Comparison of ENCODE assay signal across 9 cellular contexts in genomic region chr7:16078076-16078952, GRCh38.
A peak's percentile ranks its signal among the peaks of the same experiment; 100 is the strongest.
DNase-seq lines count a peak whose midpoint lies in the region; ATAC-seq, FAIRE-seq and TF ChIP-seq lines count a peak whose summit lies in the region.
"Had no signal": no experiment of that assay in that cellular context is flagged by ENCODE, and none has a peak within 500 bp of the region (broad histone marks: within the 10 kb centered on the region; RNA-seq: fewer than 3 reads in every experiment).

No MANE protein-coding gene starts in this region.

- H3T11ph ChIP-seq in H9 (ENCODE audit: low read length), result no peak overlapping the region

- no peaks in the 10 kb centered on the region for H3K79me1 ChIP-seq in H9 (ENCODE audit: insufficient read depth, low read depth, low read length, poor library complexity, severe bottlenecking)

- H3K36me3 Mint-ChIP-seq in activated naive CD8-positive, alpha-beta T cell treated with anti-CD3 and anti-CD28 coated beads, Interleukin-2, amount 50 U/mL, for 24 hours (ENCODE audit: low read depth), result no peaks in the 10 kb centered on the region
- no peaks in the 10 kb centered on the region for H3K36me3 Mint-ChIP-seq in activated naive CD8-positive, alpha-beta T cell treated with anti-CD3 and anti-CD28 coated beads for 36 hours
- H3K36me3 Mint-ChIP-seq in H9 (ENCODE audit: insufficient read depth in 1 of 3, low read depth in 3 of 3), result 0 out of 7 replicates have a peak, but pooled peaks cover 0 to 3% (median 0%) of the 10 kb centered on the region in 3 experiments

- no peaks in the 10 kb centered on the region for H3F3A ChIP-seq in Loucy (ENCODE audit: low read depth)

- H3K4me1 ChIP-seq in H9 (ENCODE audit: insufficient read depth, low read length) (no peaks in the 10 kb centered on the region; the same call in 1 of the 2 replicates), Loucy (ENCODE audit: insufficient read depth, low read length, poor library complexity, severe bottlenecking) (peaks cover 21% of the 10 kb centered on the region)

- H2BK120ac ChIP-seq in H9 (ENCODE audit: low read depth, low read length, poor library complexity, severe bottlenecking), result no peak overlapping the region

- peaks cover 2% of the 10 kb centered on the region for H3K4me1 Mint-ChIP-seq in activated naive CD8-positive, alpha-beta T cell treated with anti-CD3 and anti-CD28 coated beads, Interleukin-2, amount 50 U/mL, for 24 hours
- H3K4me1 Mint-ChIP-seq in activated naive CD8-positive, alpha-beta T cell treated with anti-CD3 and anti-CD28 coated beads for 36 hours, result no peaks in the 10 kb centered on the region
- peaks cover 0 to 6% of the 10 kb centered on the region in 2 experiments; a peak in 3 of 4 replicates for H3K4me1 Mint-ChIP-seq in H9

- no peak overlapping the region for H4K91ac ChIP-seq in H9 (ENCODE audit: insufficient read length, low read depth, low read length)

- peak; percentile 8 for DNase-seq in activated naive CD8-positive, alpha-beta T cell treated with anti-CD3 and anti-CD28 coated beads, Interleukin-2, amount 50 U/mL, for 24 hours
- DNase-seq in activated naive CD8-positive, alpha-beta T cell treated with anti-CD3 and anti-CD28 coated beads for 36 hours, result no peak
- DNase-seq in H9 (no peak), RCC 7860 (ENCODE audit: low spot score) (peak; percentile 52), myocyte (ENCODE audit: low read depth) (peak; percentile 83)

- H3K9me3 Mint-ChIP-seq in activated naive CD8-positive, alpha-beta T cell treated with anti-CD3 and anti-CD28 coated beads, Interleukin-2, amount 50 U/mL, for 24 hours, result no peaks in the 10 kb centered on the region
- no peaks in the 10 kb centered on the region for H3K9me3 Mint-ChIP-seq in activated naive CD8-positive, alpha-beta T cell treated with anti-CD3 and anti-CD28 coated beads for 36 hours
- H3K9me3 Mint-ChIP-seq in H9, result peaks cover 0 to 3% of the 10 kb centered on the region in 2 experiments; a peak in 1 of 5 replicates

- no peak overlapping the region for H2AFZ ChIP-seq in H9 (ENCODE audit: low read length)
- peak overlapping the region; percentile 40; the same call in 1 of the 2 replicates for H2AFZ ChIP-seq in Loucy (ENCODE audit: low read length)

- TF ChIP-seq CTCF in H9 (conservative IDR thresholded peaks at IDR 0.05) (peak; percentile 81), Loucy (conservative IDR thresholded peaks at IDR 0.05; ENCODE audit: low read length) (peak; percentile 93)

- no peaks in the 10 kb centered on the region for H3K79me2 ChIP-seq in H9 (ENCODE audit: insufficient read depth, low read length)
- no peaks in the 10 kb centered on the region for H3K79me2 ChIP-seq in Loucy (ENCODE audit: insufficient read depth, low read length)

- no peak overlapping the region for H3K18ac ChIP-seq in H9 (ENCODE audit: insufficient read length, low read depth, low read length)

- FAIRE-seq in RCC 7860 (lab: Jason Lieb, UNC) (peak; percentile 78), endometrium (lab: Jason Lieb, UNC) (peak; percentile 98)

- no peaks in the 10 kb centered on the region for H3K27me3 ChIP-seq in H9 (ENCODE audit: insufficient read depth, low read length)
- no peaks in the 10 kb centered on the region for H3K27me3 ChIP-seq in Loucy (ENCODE audit: insufficient read depth, low read length, poor library complexity, severe bottlenecking)

- H3K14ac ChIP-seq in H9 (ENCODE audit: insufficient read depth, low read length), result no peak overlapping the region

- H2BK5ac ChIP-seq in H9 (ENCODE audit: insufficient read length, low read length), result no peak overlapping the region

- no peaks in the 10 kb centered on the region for H3K9me2 ChIP-seq in Loucy (replicated peaks; ENCODE audit: low read depth, low read length)

- no peaks in the 10 kb centered on the region for H4K20me1 ChIP-seq in H9 (ENCODE audit: control insufficient read depth, insufficient read depth, insufficient read length)
- no peaks in the 10 kb centered on the region for H4K20me1 ChIP-seq in Loucy (ENCODE audit: insufficient read depth, low read length, poor library complexity, severe bottlenecking)

- no peak overlapping the region for H2BK20ac ChIP-seq in H9 (ENCODE audit: low read depth, low read length, poor library complexity, severe bottlenecking)

- H3K36me3 ChIP-seq in Loucy (ENCODE audit: insufficient read depth, low read length), result no peaks in the 10 kb centered on the region

- no peak overlapping the region for H2BK12ac ChIP-seq in H9 (ENCODE audit: insufficient read length, low read depth, low read length)

- no peak for ATAC-seq in activated naive CD8-positive, alpha-beta T cell treated with anti-CD3 and anti-CD28 coated beads, Interleukin-2, amount 50 U/mL, for 24 hours
- ATAC-seq in HG03025 (IDR thresholded peaks at IDR 0.05; ENCODE audit: low FRiP score, unreplicated experiment), result no peak

- no peak overlapping the region for H3K27ac Mint-ChIP-seq in activated naive CD8-positive, alpha-beta T cell treated with anti-CD3 and anti-CD28 coated beads, Interleukin-2, amount 50 U/mL, for 24 hours
- H3K27ac Mint-ChIP-seq in activated naive CD8-positive, alpha-beta T cell treated with anti-CD3 and anti-CD28 coated beads for 36 hours, result no peak overlapping the region
- H3K27ac Mint-ChIP-seq in H9, result no peak overlapping the region

- WGBS in H9 (ENCODE audit: extremely low coverage, insufficient read length, low lambda C conversion rate), result no CpG with 5 or more reads among the region's 3 CpGs

- H3K4ac ChIP-seq in H9 (ENCODE audit: low read depth, low read length), result no peak overlapping the region

- H3K23ac ChIP-seq in H9 (ENCODE audit: insufficient read length, low read depth, low read length), result no peak overlapping the region

- no peak overlapping the region for H4K8ac ChIP-seq in H9 (replicated peaks; ENCODE audit: insufficient read length, low read depth, low read length)

- no peak overlapping the region for H2BK15ac ChIP-seq in H9 (ENCODE audit: low read depth, low read length)

- no peak overlapping the region for H3K27ac ChIP-seq in H9 (ENCODE audit: insufficient read length, low read depth, low read length)
- H3K27ac ChIP-seq: epithelial cell of prostate had no signal

- no peak overlapping the region for H3K9ac ChIP-seq in H9 (ENCODE audit: extremely low read depth, insufficient read length, low read length)
- no peak overlapping the region for H3K9ac ChIP-seq in Loucy (ENCODE audit: low read depth, low read length, poor library complexity, severe bottlenecking)

- no peak overlapping the region for H3K56ac ChIP-seq in H9 (ENCODE audit: insufficient read length, low read depth, low read length)

- H2AK5ac ChIP-seq in H9 (ENCODE audit: insufficient read length, low read length), result no peak overlapping the region

- H3K9me3 ChIP-seq in H9 (ENCODE audit: control insufficient read depth, low read depth, low read length) (no peaks in the 10 kb centered on the region), Loucy (ENCODE audit: insufficient read depth, low read depth, low read length) (no peaks in the 10 kb centered on the region)

- H3K23me2 ChIP-seq in H9 (ENCODE audit: insufficient read length, low read depth, low read length, poor library complexity, severe bottlenecking), result no peaks in the 10 kb centered on the region

- no peak overlapping the region for H4K5ac ChIP-seq in H9 (ENCODE audit: insufficient read length, low read depth, low read length)

- no peak overlapping the region for H3K4me2 ChIP-seq in H9 (ENCODE audit: insufficient read depth, insufficient read length, low read length)
- H3K4me2 ChIP-seq in Loucy (ENCODE audit: low read depth, low read length, poor library complexity, severe bottlenecking), result no peak overlapping the region

- no peak overlapping the region for H3K4me3 Mint-ChIP-seq in activated naive CD8-positive, alpha-beta T cell treated with anti-CD3 and anti-CD28 coated beads, Interleukin-2, amount 50 U/mL, for 24 hours
- no peak overlapping the region for H3K4me3 Mint-ChIP-seq in activated naive CD8-positive, alpha-beta T cell treated with anti-CD3 and anti-CD28 coated beads for 36 hours
- no peak overlapping the region for H3K4me3 Mint-ChIP-seq in H9

- no peak overlapping the region for H3K4me3 ChIP-seq in Loucy (ENCODE audit: low read length, poor library complexity, severe bottlenecking)

- no peaks in the 10 kb centered on the region for H3K27me3 Mint-ChIP-seq in activated naive CD8-positive, alpha-beta T cell treated with anti-CD3 and anti-CD28 coated beads, Interleukin-2, amount 50 U/mL, for 24 hours
- H3K27me3 Mint-ChIP-seq in activated naive CD8-positive, alpha-beta T cell treated with anti-CD3 and anti-CD28 coated beads for 36 hours, result no peaks in the 10 kb centered on the region
- H3K27me3 Mint-ChIP-seq in H9 (ENCODE audit: low read depth), result no peaks in the 10 kb centered on the region

Comparison
In these comparisons a context has a peak if more than half of its experiments do, and no peak if none do; other contexts are left out.
1. DNase-seq: peak in activated naive CD8-positive, alpha-beta T cell treated with anti-CD3 and anti-CD28 coated beads, Interleukin-2, amount 50 U/mL, for 24 hours (single experiment), RCC 7860 (single experiment) and myocyte (single experiment); none in activated naive CD8-positive, alpha-beta T cell treated with anti-CD3 and anti-CD28 coated beads for 36 hours (single experiment) and H9 (single experiment).